ENCODE assay signal across 34 cellular contexts in the genomic region with DNA sequence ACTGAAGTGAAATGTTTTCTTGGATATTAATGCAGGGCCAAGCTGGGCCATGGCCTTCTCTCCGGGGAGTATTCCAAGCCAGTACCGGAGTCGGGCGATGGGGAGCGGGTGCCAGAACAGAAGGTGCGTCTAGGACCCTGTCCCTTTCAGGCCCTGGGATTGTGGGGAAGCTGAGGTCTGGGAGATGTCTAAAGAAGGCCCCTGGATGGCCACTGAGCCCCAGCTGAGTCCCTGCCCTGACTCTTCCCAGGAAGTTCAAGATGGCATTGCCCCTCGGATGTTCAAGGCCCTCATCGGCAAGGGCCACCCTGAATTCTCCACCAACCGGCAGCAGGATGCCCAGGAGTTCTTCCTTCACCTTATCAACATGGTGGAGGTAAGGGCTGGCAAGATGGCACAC. TPM values are rescaled to one million over a fixed set of nuclear protein-coding genes. Genes with fewer than 3 reads are reported as not detected.
"Had no signal": no experiment of that assay in that cellular context is flagged by ENCODE, and none has a peak within 500 bp of the region (broad histone marks: within the 10 kb centered on the region; RNA-seq: fewer than 3 reads in every experiment).

No MANE protein-coding gene starts in this region.

- H3K4me3 ChIP-seq: adrenal gland, body of pancreas, colonic mucosa had no signal

- H3K9me3 ChIP-seq: adrenal gland, body of pancreas, colonic mucosa had no signal

- ATAC-seq: activated CD8-positive, alpha-beta memory T cell treated with anti-CD3 and anti-CD28 coated beads, Interleukin-2, amount 10 ng/mL, durations not matched to agents 7 days and 5 days; activated CD8-positive, alpha-beta T cell treated with anti-CD3 and anti-CD28 coated beads, Interleukin-2, amount 10 ng/mL, durations not matched to agents 7 days and 5 days; activated naive CD8-positive, alpha-beta T cell treated with anti-CD3 and anti-CD28 coated beads, Interleukin-2, amount 50 U/mL, for 24 hours; body of pancreas; esophagus mucosa; T-cell; WTC11 had no signal

- H3K4me1 Mint-ChIP-seq: activated naive CD8-positive, alpha-beta T cell treated with anti-CD3 and anti-CD28 coated beads for 36 hours; activated naive CD8-positive, alpha-beta T cell treated with anti-CD3 and anti-CD28 coated beads, Interleukin-2, amount 50 U/mL, for 24 hours had no signal

- H3K27ac Mint-ChIP-seq: activated CD4-positive, alpha-beta memory T cell treated with anti-CD3 and anti-CD28 coated beads for 36 hours; activated CD8-positive, alpha-beta memory T cell treated with anti-CD3 and anti-CD28 coated beads, Interleukin-2, amount 10 ng/mL, durations not matched to agents 7 days and 5 days; activated CD8-positive, alpha-beta T cell treated with anti-CD3 and anti-CD28 coated beads, Interleukin-2, amount 10 ng/mL, durations not matched to agents 7 days and 5 days; activated naive CD4-positive, alpha-beta T cell treated with anti-CD3 and anti-CD28 coated beads for 36 hours; activated naive CD4-positive, alpha-beta T cell treated with anti-CD3 and anti-CD28 coated beads, Interleukin-2, amount 50 U/mL, for 24 hours; activated naive CD8-positive, alpha-beta T cell treated with anti-CD3 and anti-CD28 coated beads for 36 hours; activated naive CD8-positive, alpha-beta T cell treated with anti-CD3 and anti-CD28 coated beads, Interleukin-2, amount 50 U/mL, for 24 hours; activated T-helper 1 cell treated with anti-CD3 and anti-CD28 coated beads, Interleukin-12 subunit alpha, Interleukin-12 subunit beta, Interleukin-2, Interleukin-4 antibody, amounts not matched to agents 30 ng/mL and 10 ng/mL and 1 ng/mL, durations not matched to agents 14 hours and 24 hours and 36 hours; activated T-helper 2 cell treated with anti-CD3 and anti-CD28 coated beads, Interferon-gamma antibody, Interleukin-2, Interleukin-4, amounts not matched to agents 10 μg/mL and 5 μg/mL and 100 μg/mL, durations not matched to agents 14 hours and 24 hours and 36 hours; T-cell; T-helper 1 cell treated with Interleukin-12 subunit alpha and Interleukin-12 subunit beta and Interleukin-4 antibody, amounts not matched to agents 30 μg/mL and 1 μg/mL, for 36 hours; T-helper 2 cell treated with Interferon-gamma antibody and Interleukin-4, amounts not matched to agents 5 μg/mL and 100 μg/mL, for 36 hours; WTC11 had no signal

- H3K27me3 Mint-ChIP-seq: activated CD4-positive, alpha-beta memory T cell treated with anti-CD3 and anti-CD28 coated beads for 36 hours; activated CD8-positive, alpha-beta memory T cell treated with anti-CD3 and anti-CD28 coated beads, Interleukin-2, amount 10 ng/mL, durations not matched to agents 7 days and 5 days; activated naive CD4-positive, alpha-beta T cell treated with anti-CD3 and anti-CD28 coated beads, Interleukin-2, amount 50 U/mL, for 24 hours; activated naive CD8-positive, alpha-beta T cell treated with anti-CD3 and anti-CD28 coated beads for 36 hours; activated naive CD8-positive, alpha-beta T cell treated with anti-CD3 and anti-CD28 coated beads, Interleukin-2, amount 50 U/mL, for 24 hours; T-cell had no signal

- H3K27me3 ChIP-seq: adrenal gland, body of pancreas, colonic mucosa had no signal

- DNase-seq: activated CD4-positive, alpha-beta memory T cell treated with anti-CD3 and anti-CD28 coated beads for 36 hours; activated CD4-positive, alpha-beta T cell treated with anti-CD3 and anti-CD28 coated beads for 1 hour; activated CD4-positive, alpha-beta T cell treated with anti-CD3 and anti-CD28 coated beads for 4 hours; activated CD8-positive, alpha-beta memory T cell treated with anti-CD3 and anti-CD28 coated beads, Interleukin-2, amount 10 ng/mL, durations not matched to agents 7 days and 5 days; activated CD8-positive, alpha-beta memory T cell treated with anti-CD3 and anti-CD28 coated beads, Interleukin-2, amount 50 U/mL, for 4 hours; activated CD8-positive, alpha-beta T cell treated with anti-CD3 and anti-CD28 coated beads, Interleukin-2, amount 10 ng/mL, durations not matched to agents 7 days and 5 days; activated effector memory CD4-positive, alpha-beta T cell treated with anti-CD3 and anti-CD28 coated beads, Interleukin-2, amount 50 U/mL, for 16 hours; activated naive CD4-positive, alpha-beta T cell treated with anti-CD3 and anti-CD28 coated beads for 36 hours; activated naive CD8-positive, alpha-beta T cell treated with anti-CD3 and anti-CD28 coated beads for 36 hours; activated naive CD8-positive, alpha-beta T cell treated with anti-CD3 and anti-CD28 coated beads, Interleukin-2, amount 50 U/mL, for 24 hours; activated T-cell treated with anti-CD3 and anti-CD28 coated beads, Interleukin-2, amount 50 U/mL, for 1 hour; activated T-cell treated with anti-CD3 and anti-CD28 coated beads, Interleukin-2, amount 50 U/mL, for 48 hours; adrenal gland; amygdala; aorta; body of pancreas; caudate nucleus; colonic mucosa; effector CD8-positive, alpha-beta T cell; foreskin fibroblast; SW 1271; T-cell; T1000 had no signal

- FAIRE-seq: endometrium, frontal cortex, TTC549 had no signal

- H3K4me3 Mint-ChIP-seq: activated CD4-positive, alpha-beta memory T cell treated with anti-CD3 and anti-CD28 coated beads for 36 hours; activated CD8-positive, alpha-beta memory T cell treated with anti-CD3 and anti-CD28 coated beads, Interleukin-2, amount 10 ng/mL, durations not matched to agents 7 days and 5 days; activated CD8-positive, alpha-beta T cell treated with anti-CD3 and anti-CD28 coated beads, Interleukin-2, amount 10 ng/mL, durations not matched to agents 7 days and 5 days; activated naive CD4-positive, alpha-beta T cell treated with anti-CD3 and anti-CD28 coated beads for 36 hours; activated naive CD4-positive, alpha-beta T cell treated with anti-CD3 and anti-CD28 coated beads, Interleukin-2, amount 50 U/mL, for 24 hours; activated naive CD8-positive, alpha-beta T cell treated with anti-CD3 and anti-CD28 coated beads for 36 hours; activated naive CD8-positive, alpha-beta T cell treated with anti-CD3 and anti-CD28 coated beads, Interleukin-2, amount 50 U/mL, for 24 hours; activated T-helper 1 cell treated with anti-CD3 and anti-CD28 coated beads, Interleukin-12 subunit alpha, Interleukin-12 subunit beta, Interleukin-2, Interleukin-4 antibody, amounts not matched to agents 30 ng/mL and 10 ng/mL and 1 ng/mL, durations not matched to agents 14 hours and 24 hours and 36 hours; T-cell; T-helper 1 cell treated with Interleukin-12 subunit alpha and Interleukin-12 subunit beta and Interleukin-4 antibody, amounts not matched to agents 30 μg/mL and 1 μg/mL, for 36 hours; T-helper 2 cell treated with Interferon-gamma antibody and Interleukin-4, amounts not matched to agents 5 μg/mL and 100 μg/mL, for 36 hours; WTC11 had no signal

- H3K27ac ChIP-seq: adrenal gland, body of pancreas, colonic mucosa, VCaP had no signal

- H3K4me1 ChIP-seq: adrenal gland, body of pancreas, colonic mucosa had no signal

- H3K9me3 Mint-ChIP-seq: activated CD4-positive, alpha-beta memory T cell treated with anti-CD3 and anti-CD28 coated beads for 36 hours; activated naive CD4-positive, alpha-beta T cell treated with anti-CD3 and anti-CD28 coated beads for 36 hours; activated naive CD4-positive, alpha-beta T cell treated with anti-CD3 and anti-CD28 coated beads, Interleukin-2, amount 50 U/mL, for 24 hours; activated naive CD8-positive, alpha-beta T cell treated with anti-CD3 and anti-CD28 coated beads for 36 hours; activated naive CD8-positive, alpha-beta T cell treated with anti-CD3 and anti-CD28 coated beads, Interleukin-2, amount 50 U/mL, for 24 hours; activated T-helper 1 cell treated with anti-CD3 and anti-CD28 coated beads, Interleukin-12 subunit alpha, Interleukin-12 subunit beta, Interleukin-2, Interleukin-4 antibody, amounts not matched to agents 30 ng/mL and 10 ng/mL and 1 ng/mL, durations not matched to agents 14 hours and 24 hours and 36 hours; activated T-helper 2 cell treated with anti-CD3 and anti-CD28 coated beads, Interferon-gamma antibody, Interleukin-2, Interleukin-4, amounts not matched to agents 10 μg/mL and 5 μg/mL and 100 μg/mL, durations not matched to agents 14 hours and 24 hours and 36 hours; T-cell; T-helper 1 cell treated with Interleukin-12 subunit alpha and Interleukin-12 subunit beta and Interleukin-4 antibody, amounts not matched to agents 30 μg/mL and 1 μg/mL, for 36 hours; T-helper 2 cell treated with Interferon-gamma antibody and Interleukin-4, amounts not matched to agents 5 μg/mL and 100 μg/mL, for 36 hours; WTC11 had no signal

RNA-seq across cellular contexts. Expression of gene GNB3, which starts 19.4 kb away (rescaled TPM):
- total RNA-seq: esophagus mucosa had no signal
